ENCODE assay signal across 8 cellular contexts in the genomic region with DNA sequence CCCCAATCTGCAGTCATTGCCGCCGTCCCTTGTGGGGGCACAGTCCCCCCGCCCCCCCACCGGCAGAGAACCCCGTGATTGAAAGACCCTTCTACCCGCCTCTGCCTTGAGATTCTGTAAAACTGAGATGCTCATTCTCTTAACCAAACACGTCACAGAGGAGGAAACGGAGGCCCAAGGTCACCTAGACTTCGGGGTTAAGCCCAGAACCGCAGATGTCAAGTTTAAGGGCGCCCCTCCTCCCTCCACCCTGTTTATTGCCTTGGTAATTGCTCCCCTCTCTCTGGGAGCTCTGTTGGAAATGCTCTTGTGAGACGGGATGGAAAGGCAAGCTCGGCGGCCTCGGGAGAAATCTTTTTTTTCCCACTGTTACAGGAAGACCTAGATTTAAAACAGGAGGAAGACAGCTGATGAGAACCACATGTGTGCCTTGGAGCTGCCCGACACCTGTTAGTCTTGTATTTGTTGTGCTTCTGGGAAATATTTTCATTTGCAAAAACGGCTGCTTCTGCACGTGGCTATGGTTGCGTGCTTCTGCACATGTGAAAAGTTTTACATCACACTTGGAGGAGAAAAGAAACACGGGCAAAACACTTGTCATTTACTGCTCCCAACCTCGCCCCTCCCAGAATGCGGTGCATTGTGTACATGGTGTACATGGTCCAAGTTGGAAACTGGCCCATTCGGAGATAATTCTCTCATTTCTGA. TPM values are rescaled to one million over a fixed set of nuclear protein-coding genes. Genes with fewer than 3 reads are reported as not detected.
DNase-seq lines count a peak whose midpoint lies in the region; TF ChIP-seq lines count a peak whose summit lies in the region.

No MANE protein-coding gene starts in this region.

- peak overlapping the region; percentile 69 to 99 (median 88) for H3K4me3 ChIP-seq in Peyer's patch
- H3K4me3 ChIP-seq in colonic mucosa: peak overlapping the region; percentile 98
- H3K4me3 ChIP-seq in urinary bladder (ENCODE audit: low read depth, low read length): peak overlapping the region; percentile 68

- H3K9ac ChIP-seq in colonic mucosa (ENCODE audit: low read depth in 2 of 2, low read length in 2 of 2): peak overlapping the region; percentile 82 to 85

- TF ChIP-seq CTCF in Peyer's patch (IDR thresholded peaks at IDR 0.05) (no peak), colonic mucosa (IDR thresholded peaks at IDR 0.05) (no peak)

- TF ChIP-seq POLR2A in Peyer's patch (IDR thresholded peaks at IDR 0.05): no peak

- intact Hi-C loops in colonic mucosa (cut with DNase I): loop anchor here (5.0 kb wide), 1 partner anchor 57 kb away; a partner anchor contains a TSS

- H3K4me1 ChIP-seq in Peyer's patch (peaks cover 0 to 31% (median 11%) of the 10 kb centered on the region in 4 donors), colonic mucosa (no peaks in the 10 kb centered on the region), urinary bladder (ENCODE audit: insufficient read depth) (no peaks in the 10 kb centered on the region)

- H3K27me3 ChIP-seq in Peyer's patch: no peaks in the 10 kb centered on the region
- H3K27me3 ChIP-seq in colonic mucosa: no peaks in the 10 kb centered on the region

- 3% methylated on average over 23 of the region's 23 CpGs for WGBS in urinary bladder

- H3K9me3 ChIP-seq in Peyer's patch (no peaks in the 10 kb centered on the region), colonic mucosa (no peaks in the 10 kb centered on the region)

- H3K27ac ChIP-seq in Peyer's patch (peak overlapping the region; percentile 94 to 99 (median 98)), colonic mucosa (peak overlapping the region; percentile 89), urinary bladder (ENCODE audit: low read depth) (peak overlapping the region; percentile 96)

- DNase-seq in CD1c-positive myeloid dendritic cell (ENCODE audit: extremely low spot score): peak; percentile 16
- DNase-seq in HCEC 1CT: peak; percentile 62
- DNase-seq in Peyer's patch: peak in 1 of 3 donors; percentile 62
- DNase-seq in colonic mucosa: peak; percentile 77
- peak; percentile 48 to 59 for DNase-seq in lung microvascular endothelial cell (ENCODE audit: low read depth in 2 of 2)
- DNase-seq in SK-N-DZ (ENCODE audit: low spot score): no peak
- no peak for DNase-seq in hippocampal formation (lab: John Stamatoyannopoulos, UW)

- H3K36me3 ChIP-seq in Peyer's patch: peaks cover 0 to 33% (median 0%) of the 10 kb centered on the region in 3 donors
- no peaks in the 10 kb centered on the region for H3K36me3 ChIP-seq in colonic mucosa
- no peaks in the 10 kb centered on the region for H3K36me3 ChIP-seq in urinary bladder (ENCODE audit: insufficient read depth)

RNA-seq across cellular contexts. Expression of a gene that starts 1.1 kb away (rescaled TPM):
- 10 to 100 TPM in 1 of 4 donors, 1 to 10 TPM in 3; 5.4 to 13.9 (median 8.9) TPM for total RNA-seq in Peyer's patch
- total RNA-seq in colonic mucosa: 10 to 100 TPM; 10.0 to 11.9 TPM
- total RNA-seq in lung microvascular endothelial cell: 2.2 and 3.8 TPM in 2 replicates
- 3.5 TPM for total RNA-seq in urinary bladder
- 7.6 TPM for polyA plus RNA-seq in urinary bladder
- polyA plus RNA-seq in SK-N-DZ (2014; cell fraction: cytosol; rRNA removed): 3.8 and 4.8 TPM in 2 replicates
- 4.6 and 5.2 TPM in 2 replicates for polyA plus RNA-seq in SK-N-DZ (2014; cell fraction: nucleus; rRNA removed)

RNA-seq across cellular contexts. Expression of a gene that starts 30.8 kb away (rescaled TPM):
- 100 to 1,000 TPM in 1 of 4 donors, 10 to 100 TPM in 3; 72.6 to 135 (median 95.9) TPM for total RNA-seq in Peyer's patch
- 10 to 100 TPM; 58.2 to 64.8 TPM for total RNA-seq in colonic mucosa
- total RNA-seq in lung microvascular endothelial cell: 32.7 and 47.0 TPM in 2 replicates
- total RNA-seq in urinary bladder: 73.8 TPM
- polyA plus RNA-seq in urinary bladder: 84.3 TPM
- polyA plus RNA-seq in SK-N-DZ (2014; cell fraction: cytosol; rRNA removed): 104 and 126 TPM in 2 replicates
- polyA plus RNA-seq in SK-N-DZ (2014; cell fraction: nucleus; rRNA removed): 63.1 and 75.0 TPM in 2 replicates

RNA-seq across cellular contexts. Expression of a gene that starts 31.8 kb away (rescaled TPM):
- total RNA-seq in Peyer's patch (1 to 10 TPM; 2.3 to 4.4 (median 2.9) TPM), colonic mucosa (1 to 10 TPM; 4.2 to 4.4 TPM), lung microvascular endothelial cell (1.3 and 1.8 TPM in 2 replicates), urinary bladder (8.0 TPM)
- polyA plus RNA-seq in urinary bladder: 4.2 TPM
- 10.0 and 11.0 TPM in 2 replicates for polyA plus RNA-seq in SK-N-DZ (2014; cell fraction: cytosol; rRNA removed)
- polyA plus RNA-seq in SK-N-DZ (2014; cell fraction: nucleus; rRNA removed): 7.5 and 10.6 TPM in 2 replicates

RNA-seq across cellular contexts. Expression of a gene that starts 56.9 kb away (rescaled TPM):
- 10 to 100 TPM; 23.9 to 62.0 (median 41.9) TPM for total RNA-seq in Peyer's patch
- total RNA-seq in colonic mucosa: 10 to 100 TPM; 44.4 to 47.7 TPM
- 14.4 and 24.8 TPM in 2 replicates for total RNA-seq in lung microvascular endothelial cell
- total RNA-seq in urinary bladder: 18.9 TPM
- 22.8 TPM for polyA plus RNA-seq in urinary bladder
- polyA plus RNA-seq in SK-N-DZ (2014; cell fraction: cytosol; rRNA removed): 16.9 and 29.6 TPM in 2 replicates
- polyA plus RNA-seq in SK-N-DZ (2014; cell fraction: nucleus; rRNA removed): 12.1 and 13.0 TPM in 2 replicates

Comparison
In these comparisons a context has a peak if more than half of its experiments do, and no peak if none do; other contexts are left out.
1. DNase-seq: peak in CD1c-positive myeloid dendritic cell (single experiment), HCEC 1CT (single experiment), colonic mucosa (single experiment) and lung microvascular endothelial cell (2 of 2); none in SK-N-DZ (single experiment) and hippocampal formation (0 of 2).
2. Peak in every context shown above with its lines, with median percentiles within 50 percentile points of each other: H3K27ac ChIP-seq and H3K4me3 ChIP-seq.